ENCODE assay signal across 17 cellular contexts in the genomic region with DNA sequence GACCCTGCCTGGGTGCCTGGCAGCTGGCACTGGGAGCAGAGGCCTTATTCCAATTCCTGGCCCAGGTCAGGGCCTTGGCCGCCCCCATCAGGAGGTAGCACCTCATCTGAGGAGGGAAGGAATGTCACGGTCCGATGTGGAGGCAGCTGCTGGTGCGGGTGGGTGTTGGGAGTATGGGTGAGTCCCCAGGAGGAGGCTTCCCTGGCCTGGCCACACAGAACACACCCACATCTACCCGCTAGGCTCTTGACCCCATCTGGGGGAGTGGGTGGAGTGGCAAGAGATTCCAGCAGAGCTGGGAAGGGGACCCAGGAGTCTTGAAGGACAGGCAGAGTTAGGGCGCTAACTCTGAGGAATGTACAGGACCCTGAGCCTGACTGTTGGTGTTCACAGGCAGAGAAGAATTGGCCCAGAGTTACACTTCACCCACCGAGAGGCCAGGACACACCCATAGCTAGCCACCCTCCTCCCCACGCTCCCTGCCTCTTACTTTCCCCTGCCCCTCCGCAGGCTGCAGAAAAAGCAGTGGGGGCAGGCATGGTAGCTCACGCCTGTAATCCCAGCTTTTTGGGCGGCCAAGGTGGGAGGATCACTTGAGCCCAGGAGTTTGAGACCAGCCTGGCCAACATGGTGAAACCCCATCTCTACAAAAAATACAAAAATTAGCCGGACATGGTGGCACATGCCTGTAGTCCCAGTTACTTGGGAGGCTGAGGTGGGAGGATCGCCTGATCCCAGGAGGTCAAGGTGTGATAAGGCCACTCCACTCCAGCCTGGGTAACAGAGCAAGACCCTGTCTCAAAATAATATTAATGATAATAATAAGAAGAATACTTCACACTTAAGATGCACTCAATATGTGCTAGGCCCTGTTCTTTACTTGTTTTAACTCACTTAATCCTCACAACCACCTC. TPM values are rescaled to one million over a fixed set of nuclear protein-coding genes. Genes with fewer than 3 reads are reported as not detected.
DNase-seq lines count a peak whose midpoint lies in the region; ATAC-seq and TF ChIP-seq lines count a peak whose summit lies in the region.
"Had no signal": no experiment of that assay in that cellular context is flagged by ENCODE, and none has a peak within 500 bp of the region (broad histone marks: within the 10 kb centered on the region; RNA-seq: fewer than 3 reads in every experiment).

No MANE protein-coding gene starts in this region.

- no peak overlapping the region for H2AK5ac ChIP-seq in mesendoderm (ENCODE audit: low read length)

- H2BK120ac ChIP-seq in mesendoderm (ENCODE audit: low read depth, low read length): no peak overlapping the region

- TF ChIP-seq CTCF in WTC11 (IDR thresholded peaks at IDR 0.05): no peak
- TF ChIP-seq CTCF in testis (IDR thresholded peaks at IDR 0.05): no peak

- TF ChIP-seq POLR2A in testis (IDR thresholded peaks at IDR 0.05): no peak

- no peak overlapping the region for H3K4me3 Mint-ChIP-seq in WTC11
- H3K4me3 Mint-ChIP-seq: HFFc6; natural killer cell treated with Interleukin-12 subunit alpha and Interleukin-12 subunit beta and Interleukin-15 and Interleukin-18, amount 100 ng/mL, for 72 hours had no signal

- H2BK15ac ChIP-seq in mesendoderm (replicated peaks; ENCODE audit: low read depth): no peak overlapping the region

- ATAC-seq in WTC11 (peak; percentile 8), GM21423 (IDR thresholded peaks at IDR 0.05; ENCODE audit: unreplicated experiment) (no peak)
- ATAC-seq: left lung, SK-N-SH treated with all-trans-retinoic acid at 6 μM for 48 hours had no signal

- H3K36me3 ChIP-seq in H7 (replicated peaks; ENCODE audit: control insufficient read depth, insufficient read depth, low read length) (no peaks in the 10 kb centered on the region), mesendoderm (ENCODE audit: control insufficient read depth, insufficient read depth, low read length) (no peaks in the 10 kb centered on the region), testis (ENCODE audit: low read depth, missing control alignments) (no peaks in the 10 kb centered on the region)
- H3K36me3 ChIP-seq: left lung had no signal

- DNase-seq in H7: peak; percentile 58
- peak; percentile 14 for DNase-seq in WTC11 (ENCODE audit: low spot score)
- no peak for DNase-seq in mesendoderm
- peak; percentile 6 for DNase-seq in testis
- DNase-seq in foreskin melanocyte: no peak
- no peak for DNase-seq in AML-193 (lab: John Stamatoyannopoulos, UW)
- DNase-seq: activated CD4-positive, alpha-beta T cell treated with anti-CD3 and anti-CD28 coated beads, Interleukin-2, amount 50 U/mL, for 48 hours; C1 segment of cervical spinal cord; DMS79; HFFc6; KBM-7; left lung; NCI-H1105; stimulated activated CD8-positive, alpha-beta memory T cell treated with anti-CD3 and anti-CD28 coated beads, Interleukin-4, amount 100 ng/mL, for 48 hours had no signal

- H3K4me1 ChIP-seq in mesendoderm (ENCODE audit: control insufficient read depth, low read depth, low read length): peaks cover 3% of the 10 kb centered on the region
- H3K4me1 ChIP-seq in testis: no peaks in the 10 kb centered on the region

- H3K18ac ChIP-seq in mesendoderm (ENCODE audit: low read length): no peak overlapping the region

- no peak overlapping the region for H3K4me2 ChIP-seq in mesendoderm (ENCODE audit: low read length)

- H3K4me3 ChIP-seq in H7 (ENCODE audit: insufficient read depth, low read depth, low read length) (no peak overlapping the region), mesendoderm (ENCODE audit: low read length) (no peak overlapping the region), testis (no peak overlapping the region)
- H3K4me3 ChIP-seq: left lung had no signal

- no peaks in the 10 kb centered on the region for H3K79me1 ChIP-seq in mesendoderm (ENCODE audit: low read length)

- H3K36me3 Mint-ChIP-seq in WTC11: no peaks in the 10 kb centered on the region
- H3K36me3 Mint-ChIP-seq: natural killer cell treated with Interleukin-12 subunit alpha and Interleukin-12 subunit beta and Interleukin-15 and Interleukin-18, amount 100 ng/mL, for 72 hours had no signal

- no peaks in the 10 kb centered on the region for H3K9me3 Mint-ChIP-seq in WTC11
- H3K9me3 Mint-ChIP-seq: HFFc6; natural killer cell treated with Interleukin-12 subunit alpha and Interleukin-12 subunit beta and Interleukin-15 and Interleukin-18, amount 100 ng/mL, for 72 hours had no signal

- H3K4me1 Mint-ChIP-seq in WTC11: peaks cover 18% of the 10 kb centered on the region

- no peak overlapping the region for H3K27ac Mint-ChIP-seq in WTC11
- H3K27ac Mint-ChIP-seq: HFFc6; natural killer cell treated with Interleukin-12 subunit alpha and Interleukin-12 subunit beta and Interleukin-15 and Interleukin-18, amount 100 ng/mL, for 72 hours had no signal

- H3K27me3 ChIP-seq in H7 (ENCODE audit: control insufficient read depth, insufficient read depth, low read length) (no peaks in the 10 kb centered on the region), mesendoderm (ENCODE audit: insufficient read depth, low read length, poor library complexity) (no peaks in the 10 kb centered on the region), testis (no peaks in the 10 kb centered on the region)
- H3K27me3 ChIP-seq: left lung had no signal

- no peak overlapping the region for H3K23ac ChIP-seq in mesendoderm (ENCODE audit: low read length)

- peak overlapping the region; percentile 10 for H3K56ac ChIP-seq in mesendoderm (ENCODE audit: low read length)

- no peak overlapping the region for H4K5ac ChIP-seq in mesendoderm (ENCODE audit: low read length)

- CTCF ChIA-PET in WTC11 (lab: Charles Lee): interaction anchor here (0.6 to 2.6 kb wide), 8 partner anchors 8 to 73 kb away, joined by 3 to 15 read pairs (median 4); partner anchors contain the start of genes NR6A1 and WDR38

- H3K9me3 ChIP-seq in testis: no peaks in the 10 kb centered on the region
- H3K9me3 ChIP-seq: left lung had no signal

- peaks cover 7% of the 10 kb centered on the region for H3K27me3 Mint-ChIP-seq in WTC11 (ENCODE audit: low read depth)

- no CpG with 5 or more reads among the region's 13 CpGs for WGBS in mesendoderm (ENCODE audit: extremely low coverage, insufficient coverage, low lambda C conversion rate)
- 77 to 82% methylated on average over 11 to 13 of the region's 13 CpGs for WGBS in testis, 2 donors

- no peak overlapping the region for H3K4ac ChIP-seq in mesendoderm (ENCODE audit: low read depth, low read length)

- H3K79me2 ChIP-seq in mesendoderm (ENCODE audit: control insufficient read depth, insufficient read depth, low read length): no peaks in the 10 kb centered on the region

- no peak overlapping the region for H2BK5ac ChIP-seq in mesendoderm (ENCODE audit: low read length)

- H3K9ac ChIP-seq in mesendoderm (ENCODE audit: low read length): no peak overlapping the region

- no peak overlapping the region for H4K8ac ChIP-seq in mesendoderm (ENCODE audit: low read depth, low read length)

- H3K27ac ChIP-seq in mesendoderm (ENCODE audit: low read depth, low read length): no peak overlapping the region
- no peak overlapping the region for H3K27ac ChIP-seq in testis

- POLR2A ChIA-PET in WTC11 (lab: Charles Lee): no interaction called here

- intact Hi-C loops in testis (cut with DNase I; ENCODE audit: low total_unique reads): no loop called here

TF ChIP-seq in WTC11, 78 proteins besides CTCF, POLR2A, EP300 and RAD21 (continues in another document):
- TF ChIP-seq MLX (CRISPR knock-in tag; IDR thresholded peaks at IDR 0.05) (no peak), ZNF138 (CRISPR knock-in tag; conservative IDR thresholded peaks at IDR 0.05) (no peak), ZNF219 (CRISPR knock-in tag; IDR thresholded peaks at IDR 0.05; ENCODE audit: borderline replicate concordance) (no peak)
- TF ChIP-seq, protein P1, sequence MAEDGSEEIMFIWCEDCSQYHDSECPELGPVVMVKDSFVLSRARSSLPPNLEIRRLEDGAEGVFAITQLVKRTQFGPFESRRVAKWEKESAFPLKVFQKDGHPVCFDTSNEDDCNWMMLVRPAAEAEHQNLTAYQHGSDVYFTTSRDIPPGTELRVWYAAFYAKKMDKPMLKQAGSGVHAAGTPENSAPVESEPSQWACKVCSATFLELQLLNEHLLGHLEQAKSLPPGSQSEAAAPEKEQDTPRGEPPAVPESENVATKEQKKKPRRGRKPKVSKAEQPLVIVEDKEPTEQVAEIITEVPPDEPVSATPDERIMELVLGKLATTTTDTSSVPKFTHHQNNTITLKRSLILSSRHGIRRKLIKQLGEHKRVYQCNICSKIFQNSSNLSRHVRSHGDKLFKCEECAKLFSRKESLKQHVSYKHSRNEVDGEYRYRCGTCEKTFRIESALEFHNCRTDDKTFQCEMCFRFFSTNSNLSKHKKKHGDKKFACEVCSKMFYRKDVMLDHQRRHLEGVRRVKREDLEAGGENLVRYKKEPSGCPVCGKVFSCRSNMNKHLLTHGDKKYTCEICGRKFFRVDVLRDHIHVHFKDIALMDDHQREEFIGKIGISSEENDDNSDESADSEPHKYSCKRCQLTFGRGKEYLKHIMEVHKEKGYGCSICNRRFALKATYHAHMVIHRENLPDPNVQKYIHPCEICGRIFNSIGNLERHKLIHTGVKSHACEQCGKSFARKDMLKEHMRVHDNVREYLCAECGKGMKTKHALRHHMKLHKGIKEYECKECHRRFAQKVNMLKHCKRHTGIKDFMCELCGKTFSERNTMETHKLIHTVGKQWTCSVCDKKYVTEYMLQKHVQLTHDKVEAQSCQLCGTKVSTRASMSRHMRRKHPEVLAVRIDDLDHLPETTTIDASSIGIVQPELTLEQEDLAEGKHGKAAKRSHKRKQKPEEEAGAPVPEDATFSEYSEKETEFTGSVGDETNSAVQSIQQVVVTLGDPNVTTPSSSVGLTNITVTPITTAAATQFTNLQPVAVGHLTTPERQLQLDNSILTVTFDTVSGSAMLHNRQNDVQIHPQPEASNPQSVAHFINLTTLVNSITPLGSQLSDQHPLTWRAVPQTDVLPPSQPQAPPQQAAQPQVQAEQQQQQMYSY (CRISPR knock-in tag; IDR thresholded peaks at IDR 0.05): no peak

RNA-seq across cellular contexts. Expression of gene OLFML2A, which starts 6.0 kb away (rescaled TPM):
- total RNA-seq in H7 (2014; rRNA removed; shearing (Covaris generic)): 5.6 and 7.4 TPM in 2 replicates
- total RNA-seq in WTC11 (2021) (6.7 to 11.6 TPM (median 11.2 TPM) in 3 replicates), testis (1 to 10 TPM; 2.6 to 5.2 TPM)
- polyA plus RNA-seq in mesendoderm (2013, experiment 1 of 2): 2.1 TPM
- 2.4 TPM for polyA plus RNA-seq in mesendoderm (2013, experiment 2 of 2)
- 4.0 TPM for polyA plus RNA-seq in testis (ENCODE audit: insufficient read depth, low read depth, low replicate concordance)
- total RNA-seq: natural killer cell treated with Interleukin-12 subunit alpha and Interleukin-12 subunit beta and Interleukin-15 and Interleukin-18, amount 100 ng/mL, for 72 hours had no signal

RNA-seq across cellular contexts. Expression of gene NR6A1, which starts 11.8 kb away (rescaled TPM):
- total RNA-seq in H7 (2014; rRNA removed; shearing (Covaris generic)): 91.1 and 97.7 TPM in 2 replicates
- 164 to 222 TPM (median 218 TPM) in 3 replicates for total RNA-seq in WTC11 (2021)
- polyA plus RNA-seq in mesendoderm (2013, experiment 1 of 2): 58.7 TPM
- polyA plus RNA-seq in mesendoderm (2013, experiment 2 of 2): 58.1 TPM
- 100 to 1,000 TPM in 1 of 2 donors, 10 to 100 TPM in 1; 92.1 to 100 TPM for total RNA-seq in testis
- 54.6 TPM for polyA plus RNA-seq in testis (ENCODE audit: insufficient read depth, low read depth, low replicate concordance)

Comparison
In these comparisons a context has a peak if more than half of its experiments do, and no peak if none do; other contexts are left out.
1. DNase-seq: peak in H7 (single experiment), WTC11 (single experiment) and testis (single experiment); none in mesendoderm (single experiment), foreskin melanocyte (single experiment) and AML-193 (0 of 2).